Comparison of ENCODE assay signal across 7 cellular contexts in genomic region chr9:114930063-114930812, GRCh38. TPM values are rescaled to one million over a fixed set of nuclear protein-coding genes. Genes with fewer than 3 reads are reported as not detected.
A peak's percentile ranks its signal among the peaks of the same experiment; 100 is the strongest.
DNase-seq lines count a peak whose midpoint lies in the region; ATAC-seq and TF ChIP-seq lines count a peak whose summit lies in the region.

Gene TNFSF8 (minus strand): TSS chr9:114930591. CDS start chr9:114930303, 288 bp downstream.

- H3K36me3 ChIP-seq in KMS-11 (ENCODE audit: insufficient read depth) (no peaks in the 10 kb centered on the region), lower lobe of right lung (no peaks in the 10 kb centered on the region)

- peak; percentile 56 for DNase-seq in activated T-cell treated with anti-CD3 and anti-CD28 coated beads for 48 hours (ENCODE audit: low read depth)
- peak; percentile 60 for DNase-seq in lower lobe of right lung
- DNase-seq in stimulated activated naive CD4-positive, alpha-beta T cell treated with Interleukin-2 at 50 U/mL for 16 hours (lab: John Stamatoyannopoulos, UW), result peak; percentile 73
- no peak for DNase-seq in SHP77 treated with DMSO at 0.1 percent for 48 hours (lab: John Stamatoyannopoulos, UW)
- DNase-seq in putamen (ENCODE audit: low spot score), result no peak

- H3K79me2 ChIP-seq in KMS-11 (ENCODE audit: insufficient read depth, low read depth), result no peaks in the 10 kb centered on the region

- H3K4me1 ChIP-seq in KMS-11 (ENCODE audit: low read depth, poor library complexity, severe bottlenecking) (peaks cover 2% of the 10 kb centered on the region), lower lobe of right lung (peaks cover 7% of the 10 kb centered on the region)

- H3K4me3 ChIP-seq in KMS-11 (IDR thresholded peaks at IDR 0.05; ENCODE audit: insufficient read depth, low read depth, low read length) (no peak within 1 kb of the TSS), lower lobe of right lung (peak within 1 kb of the TSS; percentile 44)

- H3K27me3 ChIP-seq in KMS-11 (ENCODE audit: insufficient read depth, low read depth) (no peaks in the 10 kb centered on the region), lower lobe of right lung (ENCODE audit: low read depth) (no peaks in the 10 kb centered on the region)

- H3K4me2 ChIP-seq in KMS-11, result peak within 1 kb of the TSS; percentile 2; the same call in 1 of the 2 replicates

- H2AFZ ChIP-seq in KMS-11 (ENCODE audit: low read depth), result no peak within 1 kb of the TSS

- intact Hi-C loops in lower lobe of right lung (cut with DNase I), result no loop called here

- peak; percentile 74 to 83 for ATAC-seq in lower lobe of right lung
- ATAC-seq in GM19324 (IDR thresholded peaks at IDR 0.05; ENCODE audit: low FRiP score, unreplicated experiment), result no peak

- H3K9ac ChIP-seq in KMS-11, result no peak within 1 kb of the TSS

- TF ChIP-seq CTCF in KMS-11 (conservative IDR thresholded peaks at IDR 0.05; ENCODE audit: low read depth, low read length) (no peak), lower lobe of right lung (IDR thresholded peaks at IDR 0.05) (no peak)

- H3K9me3 ChIP-seq in lower lobe of right lung, result no peaks in the 10 kb centered on the region

- no peak within 1 kb of the TSS for H3K27ac ChIP-seq in KMS-11
- peak within 1 kb of the TSS; percentile 66 for H3K27ac ChIP-seq in lower lobe of right lung

- H4K20me1 ChIP-seq in KMS-11 (ENCODE audit: insufficient read depth), result no peaks in the 10 kb centered on the region

RNA-seq across cellular contexts. Expression of gene TNFSF8, which starts in this region (rescaled TPM):
- total RNA-seq in lower lobe of right lung, result 3.5 TPM

Comparison
In these comparisons a context has a peak if more than half of its experiments do, and no peak if none do; other contexts are left out.
1. DNase-seq: peak in activated T-cell treated with anti-CD3 and anti-CD28 coated beads for 48 hours (single experiment), lower lobe of right lung (single experiment) and stimulated activated naive CD4-positive, alpha-beta T cell treated with Interleukin-2 at 50 U/mL for 16 hours (single experiment); none in SHP77 treated with DMSO at 0.1 percent for 48 hours (single experiment) and putamen (single experiment).